In the genomic region with DNA sequence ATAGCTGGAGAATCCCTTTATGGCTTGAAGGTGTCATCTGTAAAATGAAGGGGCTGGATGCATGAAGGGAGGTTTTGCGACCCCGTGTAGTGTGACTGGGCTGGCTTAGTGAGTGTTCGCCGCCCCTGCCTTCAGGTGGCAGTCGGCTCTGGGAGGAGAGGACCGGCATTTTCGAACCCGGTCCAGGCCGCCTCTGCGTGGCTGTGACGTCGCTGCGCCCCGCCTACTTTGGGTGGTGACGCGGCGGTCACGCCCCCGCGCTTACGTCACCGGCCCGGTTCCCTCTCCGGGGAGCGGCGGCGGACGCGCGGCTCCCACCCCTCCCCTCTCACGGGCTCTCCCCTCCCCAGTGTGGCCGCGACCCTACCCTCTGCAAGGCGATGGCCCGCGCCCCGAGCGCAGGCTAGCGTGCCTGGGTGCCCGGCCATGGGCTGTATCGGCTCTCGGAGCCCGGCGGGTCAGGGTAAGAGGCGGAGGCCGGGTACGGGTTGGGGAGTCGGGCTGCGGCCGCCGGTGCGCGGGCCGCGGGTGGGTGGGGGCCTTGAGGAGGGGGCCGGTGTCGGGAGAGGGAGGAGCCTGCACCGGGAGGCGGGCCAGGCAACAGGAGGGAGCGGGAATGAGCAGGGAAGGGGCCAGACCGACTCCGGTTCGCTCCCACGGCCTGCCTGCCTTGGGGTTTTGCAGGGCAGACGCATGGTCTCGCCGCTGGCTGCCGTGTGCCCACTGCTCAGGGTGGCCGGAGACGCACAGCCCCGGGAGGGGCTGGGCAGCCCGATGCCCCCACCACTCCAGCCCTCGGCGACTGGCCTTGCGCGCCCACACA, we compare ENCODE assay signal across 8 cellular contexts. TPM values are rescaled to one million over a fixed set of nuclear protein-coding genes. Genes with fewer than 3 reads are reported as not detected.
DNase-seq lines count a peak whose midpoint lies in the region; ATAC-seq and TF ChIP-seq lines count a peak whose summit lies in the region.

No MANE protein-coding gene starts in this region.

- intact Hi-C loops in activated CD4-positive, alpha-beta T cell treated with anti-CD3 and anti-CD28 coated beads for 36 hours (cut with DNase I, micrococcal nuclease), result loop anchor here (1.0 to 10.0 kb wide), 5 partner anchors 22 to 1599 kb away; a partner anchor contains a TSS

- H3K36me3 ChIP-seq in HAP-1 (replicated peaks), result peaks cover 51% of the 10 kb centered on the region

- peak overlapping the region; percentile 96 for H3K27ac ChIP-seq in layer of hippocampus (ENCODE audit: low read depth, low read length)

- H3K27ac Mint-ChIP-seq in activated CD4-positive, alpha-beta T cell treated with anti-CD3 and anti-CD28 coated beads for 36 hours, result peak overlapping the region; percentile 85
- peak overlapping the region; percentile 96 for H3K27ac Mint-ChIP-seq in chondrocyte (ENCODE audit: unreplicated experiment)

- TF ChIP-seq CTCF in chondrocyte (IDR thresholded peaks at IDR 0.05), result no peak

- no peaks in the 10 kb centered on the region for H3K27me3 Mint-ChIP-seq in activated CD4-positive, alpha-beta T cell treated with anti-CD3 and anti-CD28 coated beads for 36 hours
- H3K27me3 Mint-ChIP-seq in chondrocyte (ENCODE audit: low read depth), result no peaks in the 10 kb centered on the region

- CTCF ChIA-PET in activated CD4-positive, alpha-beta T cell treated with anti-CD3 and anti-CD28 coated beads for 36 hours (lab: Charles Lee), result interaction anchor here (0.8 to 1.3 kb wide), 3 partner anchors 9 to 178 kb away, joined by 3 to 4 read pairs (median 3); no protein-coding TSS in a partner anchor

- TF ChIP-seq POLR2A in GM18505 (IDR thresholded peaks at IDR 0.05; ENCODE audit: borderline replicate concordance, extremely low read depth, insufficient read depth, insufficient read length), result peak; percentile 50

- POLR2A ChIA-PET in activated CD4-positive, alpha-beta T cell treated with anti-CD3 and anti-CD28 coated beads for 36 hours (lab: Charles Lee), result interaction anchor here (0.6 to 1.0 kb wide), 3 partner anchors 10 to 27 kb away, joined by 3 to 4 read pairs (median 3); no protein-coding TSS in a partner anchor

- H3K4me1 ChIP-seq in HAP-1, result no peaks in the 10 kb centered on the region

- no peaks in the 10 kb centered on the region for H3K27me3 ChIP-seq in layer of hippocampus (ENCODE audit: control insufficient read depth, insufficient read depth, low read length)
- H3K27me3 ChIP-seq in HAP-1 (ENCODE audit: low read depth), result no peaks in the 10 kb centered on the region

- no peak overlapping the region for H3K4me3 ChIP-seq in HAP-1

- peaks cover 62% of the 10 kb centered on the region for H3K4me1 Mint-ChIP-seq in activated CD4-positive, alpha-beta T cell treated with anti-CD3 and anti-CD28 coated beads for 36 hours
- H3K4me1 Mint-ChIP-seq in chondrocyte (ENCODE audit: low read depth), result peaks cover 61% of the 10 kb centered on the region

- DNase-seq in NCI-H345 (lab: John Stamatoyannopoulos, UW) (peak; percentile 89), chondrocyte (ENCODE audit: low spot score) (no peak), HAP-1 (ENCODE audit: low spot score in 2 of 2) (no peak)
- peak; percentile 92 for DNase-seq in activated CD4-positive, alpha-beta T cell treated with anti-CD3 and anti-CD28 coated beads for 36 hours
- peak; percentile 79 to 87 (median 82) for DNase-seq in stimulated activated CD4-positive, alpha-beta T cell treated with anti-CD3 and anti-CD28 coated beads, Interleukin-1b, Interleukin-23, amount 100 ng/mL, for 24 hours (ENCODE audit: low read depth in 4 of 4, low spot score in 1 of 4)

- no peaks in the 10 kb centered on the region for H3K9me3 Mint-ChIP-seq in activated CD4-positive, alpha-beta T cell treated with anti-CD3 and anti-CD28 coated beads for 36 hours (ENCODE audit: low read depth)
- H3K9me3 Mint-ChIP-seq in chondrocyte (ENCODE audit: low read depth), result no peaks in the 10 kb centered on the region

- no peaks in the 10 kb centered on the region for H3K9me3 ChIP-seq in HAP-1

- peak overlapping the region; percentile 75 for H3K4me3 Mint-ChIP-seq in activated CD4-positive, alpha-beta T cell treated with anti-CD3 and anti-CD28 coated beads for 36 hours
- H3K4me3 Mint-ChIP-seq in chondrocyte (ENCODE audit: unreplicated experiment), result peak overlapping the region; percentile 80

- ATAC-seq in GM18505 (IDR thresholded peaks at IDR 0.05; ENCODE audit: unreplicated experiment) (peak; percentile 81), HG02970 (IDR thresholded peaks at IDR 0.05; ENCODE audit: low FRiP score, unreplicated experiment) (peak; percentile 63)
- ATAC-seq in activated CD4-positive, alpha-beta T cell treated with anti-CD3 and anti-CD28 coated beads for 36 hours, result peak; percentile 50

- peaks cover 44% of the 10 kb centered on the region for H3K36me3 Mint-ChIP-seq in activated CD4-positive, alpha-beta T cell treated with anti-CD3 and anti-CD28 coated beads for 36 hours (ENCODE audit: low read depth)
- H3K36me3 Mint-ChIP-seq in chondrocyte (ENCODE audit: low read depth), result peaks cover 36% of the 10 kb centered on the region

- in situ Hi-C loops in HAP-1 (cut with MboI; ENCODE audit: low sequenced_read_pairs), result no loop called here

RNA-seq across cellular contexts. Expression of a gene that starts 1.5 kb away (rescaled TPM):
- 1 to 10 TPM; 3.7 to 4.5 TPM for total RNA-seq in activated CD4-positive, alpha-beta T cell treated with anti-CD3 and anti-CD28 coated beads for 36 hours
- total RNA-seq in chondrocyte, result 13.4 to 15.3 TPM (median 13.4 TPM) in 3 replicates

RNA-seq across cellular contexts. Expression of a gene that starts 21.5 kb away (rescaled TPM):
- total RNA-seq in activated CD4-positive, alpha-beta T cell treated with anti-CD3 and anti-CD28 coated beads for 36 hours, result 100 to 1,000 TPM; 479 to 556 TPM
- total RNA-seq in chondrocyte, result 388 to 532 TPM (median 403 TPM) in 3 replicates

RNA-seq across cellular contexts. Expression of a gene that starts 25.5 kb away (rescaled TPM):
- 1 to 10 TPM; 4.6 to 4.7 TPM for total RNA-seq in activated CD4-positive, alpha-beta T cell treated with anti-CD3 and anti-CD28 coated beads for 36 hours
- total RNA-seq in chondrocyte, result 3.1 to 6.5 TPM (median 3.1 TPM) in 3 replicates

RNA-seq across cellular contexts. Expression of a gene that starts 25.6 kb away (rescaled TPM):
- total RNA-seq in activated CD4-positive, alpha-beta T cell treated with anti-CD3 and anti-CD28 coated beads for 36 hours, result 100 to 1,000 TPM; 130 to 143 TPM
- 49.8 to 71.0 TPM (median 50.4 TPM) in 3 replicates for total RNA-seq in chondrocyte

RNA-seq across cellular contexts. Expression of a gene that starts 36.8 kb away (rescaled TPM):
- 100 to 1,000 TPM; 207 to 236 TPM for total RNA-seq in activated CD4-positive, alpha-beta T cell treated with anti-CD3 and anti-CD28 coated beads for 36 hours
- total RNA-seq in chondrocyte, result 237 to 288 TPM (median 238 TPM) in 3 replicates

Comparison
In these comparisons a context has a peak if more than half of its experiments do, and no peak if none do; other contexts are left out.
1. DNase-seq: peak in NCI-H345 (single experiment), activated CD4-positive, alpha-beta T cell treated with anti-CD3 and anti-CD28 coated beads for 36 hours (single experiment) and stimulated activated CD4-positive, alpha-beta T cell treated with anti-CD3 and anti-CD28 coated beads, Interleukin-1b, Interleukin-23, amount 100 ng/mL, for 24 hours (4 of 4); none in chondrocyte (single experiment) and HAP-1 (0 of 2).
2. Peak in every context shown above with its lines, with median percentiles within 50 percentile points of each other: ATAC-seq.